ENCODE assay signal across 1 cellular context in genomic region chr18:10419420-10420103, GRCh38.
TF ChIP-seq lines count a peak whose summit lies in the region.

No MANE protein-coding gene starts in this region.

TF ChIP-seq in IMR-90, 13 proteins besides CTCF, POLR2A, EP300 and RAD21:
- TF ChIP-seq MAZ (IDR thresholded peaks at IDR 0.05; ENCODE audit: borderline replicate concordance, low read depth, low read length) = no peak
- TF ChIP-seq NFE2L2 (IDR thresholded peaks at IDR 0.05; ENCODE audit: low read depth, low read length) = no peak
- TF ChIP-seq CHD1 (IDR thresholded peaks at IDR 0.05; ENCODE audit: low read depth, low read length) = no peak
- no peak for TF ChIP-seq MXI1 (IDR thresholded peaks at IDR 0.05; ENCODE audit: borderline replicate concordance, low read depth, low read length)
- no peak for TF ChIP-seq BHLHE40 (IDR thresholded peaks at IDR 0.05; ENCODE audit: low read depth, low read length)
- TF ChIP-seq USF2 (IDR thresholded peaks at IDR 0.05; ENCODE audit: low read depth, low read length) = no peak
- TF ChIP-seq RFX5 (IDR thresholded peaks at IDR 0.05; ENCODE audit: low read depth, low read length) = no peak
- no peak; the same call in 1 of the 2 replicates for TF ChIP-seq CEBPB (IDR thresholded peaks at IDR 0.05; ENCODE audit: low read depth, low read length)
- TF ChIP-seq SMC3 (IDR thresholded peaks at IDR 0.05; ENCODE audit: low read depth, low read length) = no peak
- TF ChIP-seq MAFK (IDR thresholded peaks at IDR 0.05; ENCODE audit: low read depth, low read length) = no peak
- TF ChIP-seq RCOR1 (IDR thresholded peaks at IDR 0.05; ENCODE audit: insufficient replicate concordance, low read length) = no peak
TF ChIP-seq in IMR-90: peak in this region for 0.
